Comparison of ENCODE assay signal across 9 cellular contexts in genomic region chr7:159160450-159160849, GRCh38. TPM values are rescaled to one million over a fixed set of nuclear protein-coding genes. Genes with fewer than 3 reads are reported as not detected.
"Had no signal": no experiment of that assay in that cellular context is flagged by ENCODE, and none has a peak within 500 bp of the region (broad histone marks: within the 10 kb centered on the region; RNA-seq: fewer than 3 reads in every experiment).

No MANE protein-coding gene starts in this region.

- H3K4me2 ChIP-seq: KMS-11 had no signal

- H3K9ac ChIP-seq: GM23248, KMS-11 had no signal

- DNase-seq: GM23248, GOT3, H9, HCEC 1CT, IMR-90, KBM-7 had no signal

- H2AFZ ChIP-seq: GM23248 had no signal

- H3K27ac ChIP-seq: GM23248, HL-60, KMS-11 had no signal

- H3K4me3 ChIP-seq: GM23248 had no signal

RNA-seq across cellular contexts. Expression of gene VIPR2, which starts 15.8 kb away (rescaled TPM):
- total RNA-seq: GM23248, HT1080, IMR-90 had no signal
- polyA plus RNA-seq: GM23248, IMR-90 had no signal
